Comparison of ENCODE assay signal across 8 cellular contexts in genomic region chr2:96208144-96209010, GRCh38. TPM values are rescaled to one million over a fixed set of nuclear protein-coding genes. Genes with fewer than 3 reads are reported as not detected.
DNase-seq lines count a peak whose midpoint lies in the region; ATAC-seq and TF ChIP-seq lines count a peak whose summit lies in the region.

TSS of gene STARD7 (minus strand) at chr2:96208827. CDS start at chr2:96208434, 393 bp downstream.

- peak within 1 kb of the TSS; percentile 92 for H3K4me3 ChIP-seq in HFF-Myc (replicated peaks; ENCODE audit: low read depth, low read length)
- H3K4me3 ChIP-seq in NB4 (ENCODE audit: low read depth, low read length), result peak within 1 kb of the TSS; percentile 82
- peak within 1 kb of the TSS; percentile 99 for H3K4me3 ChIP-seq in SK-N-MC
- peak within 1 kb of the TSS; percentile 71 to 84 for H3K4me3 ChIP-seq in gastroesophageal sphincter

- H3K27ac Mint-ChIP-seq in activated naive CD4-positive, alpha-beta T cell treated with anti-CD3 and anti-CD28 coated beads, Interleukin-2, amount 10 ng/mL, durations not matched to agents 7 days and 5 days, result peak within 1 kb of the TSS; percentile 92

- peaks cover 23% of the 10 kb centered on the region for H3K36me3 Mint-ChIP-seq in activated naive CD4-positive, alpha-beta T cell treated with anti-CD3 and anti-CD28 coated beads, Interleukin-2, amount 10 ng/mL, durations not matched to agents 7 days and 5 days

- no peaks in the 10 kb centered on the region for H3K27me3 Mint-ChIP-seq in activated naive CD4-positive, alpha-beta T cell treated with anti-CD3 and anti-CD28 coated beads, Interleukin-2, amount 10 ng/mL, durations not matched to agents 7 days and 5 days

- no peak for TF ChIP-seq EP300 in gastroesophageal sphincter (IDR thresholded peaks at IDR 0.05)

- DNase-seq in GM04504 (ENCODE audit: low read depth) (peak; percentile 95), HFF-Myc (ENCODE audit: extremely low read depth, low read depth) (peak; percentile 93), NB4 (ENCODE audit: low read depth) (peak; percentile 100), SK-N-MC (ENCODE audit: low read depth, low spot score) (peak; percentile 72), non-pigmented ciliary epithelial cell (ENCODE audit: low read depth) (peak; percentile 86), superior temporal gyrus (ENCODE audit: extremely low spot score) (peak; percentile 95)
- peak; percentile 98 for DNase-seq in activated naive CD4-positive, alpha-beta T cell treated with anti-CD3 and anti-CD28 coated beads, Interleukin-2, amount 10 ng/mL, durations not matched to agents 7 days and 5 days

- CTCF ChIA-PET in activated naive CD4-positive, alpha-beta T cell treated with anti-CD3 and anti-CD28 coated beads, Interleukin-2, amount 10 ng/mL, durations not matched to agents 7 days and 5 days (lab: Charles Lee), result interaction anchor here (0.6 to 2.5 kb wide), 10 partner anchors 12 to 216 kb away, joined by 3 to 10 read pairs (median 4); partner anchors contain the start of gene ASTL

- no peaks in the 10 kb centered on the region for H3K9me3 Mint-ChIP-seq in activated naive CD4-positive, alpha-beta T cell treated with anti-CD3 and anti-CD28 coated beads, Interleukin-2, amount 10 ng/mL, durations not matched to agents 7 days and 5 days

- WGBS in gastroesophageal sphincter (ENCODE audit: low coverage in 1 of 2), 2 donors, result no CpG with 5 or more reads among the region's 100 CpGs

- H3K9ac ChIP-seq in SK-N-MC (ENCODE audit: insufficient read length), result peak within 1 kb of the TSS; percentile 97

- H3K27ac ChIP-seq in SK-N-MC, result peak within 1 kb of the TSS; percentile 74; the same call in 1 of the 2 replicates
- peak within 1 kb of the TSS; percentile 82 to 99 (median 96) for H3K27ac ChIP-seq in gastroesophageal sphincter

- H3K9me3 ChIP-seq in SK-N-MC (ENCODE audit: low read depth, low read length) (no peaks in the 10 kb centered on the region), gastroesophageal sphincter (no peaks in the 10 kb centered on the region)

- peaks cover 14% of the 10 kb centered on the region for H3K36me3 ChIP-seq in SK-N-MC (ENCODE audit: insufficient read depth, low read length)
- H3K36me3 ChIP-seq in gastroesophageal sphincter, result peaks cover 0 to 6% of the 10 kb centered on the region in 2 donors

- peak; percentile 97 for ATAC-seq in gastroesophageal sphincter

- peaks cover 14 to 59% (median 37%) of the 10 kb centered on the region in 3 donors for H3K4me1 ChIP-seq in gastroesophageal sphincter

- TF ChIP-seq CTCF in HFF-Myc (IDR thresholded peaks at IDR 0.05; ENCODE audit: low read depth, low read length, missing control alignments) (no peak), NB4 (IDR thresholded peaks at IDR 0.05; ENCODE audit: low read depth, low read length) (no peak), gastroesophageal sphincter (IDR thresholded peaks at IDR 0.05) (peak in 2 of 4 experiments; percentile 3 to 39)

- H3K4me1 Mint-ChIP-seq in activated naive CD4-positive, alpha-beta T cell treated with anti-CD3 and anti-CD28 coated beads, Interleukin-2, amount 10 ng/mL, durations not matched to agents 7 days and 5 days, result peaks cover 55% of the 10 kb centered on the region

- H3K27me3 ChIP-seq in gastroesophageal sphincter, result no peaks in the 10 kb centered on the region

- TF ChIP-seq POLR2A in NB4 (IDR thresholded peaks at IDR 0.05; ENCODE audit: extremely low read depth, insufficient read length), result peak; percentile 92
- TF ChIP-seq POLR2A in gastroesophageal sphincter (IDR thresholded peaks at IDR 0.05), result peak; percentile 87 to 88

- H3K4me3 Mint-ChIP-seq in activated naive CD4-positive, alpha-beta T cell treated with anti-CD3 and anti-CD28 coated beads, Interleukin-2, amount 10 ng/mL, durations not matched to agents 7 days and 5 days, result peak within 1 kb of the TSS; percentile 89

RNA-seq across cellular contexts. Expression of gene STARD7, which starts in this region (rescaled TPM):
- total RNA-seq in gastroesophageal sphincter, result 100 to 1,000 TPM in 3 of 4 donors, 10 to 100 TPM in 1; 93.4 to 122 (median 107) TPM

Comparison
In these comparisons a context has a peak if more than half of its experiments do, and no peak if none do; other contexts are left out.
1. Peak in every context shown above with its lines: DNase-seq, ATAC-seq, H3K4me3 ChIP-seq and H3K27ac ChIP-seq.